ENCODE assay signal across 9 cellular contexts in genomic region chr16:29900888-29901606, GRCh38. TPM values are rescaled to one million over a fixed set of nuclear protein-coding genes. Genes with fewer than 3 reads are reported as not detected.
DNase-seq lines count a peak whose midpoint lies in the region; ATAC-seq, FAIRE-seq and TF ChIP-seq lines count a peak whose summit lies in the region.
"Had no signal": no experiment of that assay in that cellular context is flagged by ENCODE, and none has a peak within 500 bp of the region (broad histone marks: within the 10 kb centered on the region; RNA-seq: fewer than 3 reads in every experiment).

No MANE protein-coding gene starts in this region.

- WGBS in mesodermal cell (ENCODE audit: insufficient coverage in 2 of 2), 2 experiments: 62 to 65% methylated on average over 22 to 31 of the region's 31 CpGs

- no peak for TF ChIP-seq CTCF in brain microvascular endothelial cell (IDR thresholded peaks at IDR 0.05; ENCODE audit: low read depth, low read length, missing control alignments)

- H3K9me3 ChIP-seq in HUES6 (ENCODE audit: control insufficient read depth, insufficient read depth, low read depth, low read length): no peaks in the 10 kb centered on the region
- no peaks in the 10 kb centered on the region for H3K9me3 ChIP-seq in mesodermal cell (ENCODE audit: control insufficient read depth, low read length)

- H3K4me3 ChIP-seq in HUES6 (ENCODE audit: low read depth, low read length) (peak overlapping the region; percentile 88), brain microvascular endothelial cell (ENCODE audit: low read depth, low read length) (peak overlapping the region; percentile 64), mesodermal cell (ENCODE audit: extremely low read depth, insufficient read depth, low read length, poor library complexity, severe bottlenecking) (peak overlapping the region; percentile 58)

- no peak for ATAC-seq in HG02610 (IDR thresholded peaks at IDR 0.05; ENCODE audit: unreplicated experiment)
- ATAC-seq in GM21737 (IDR thresholded peaks at IDR 0.05; ENCODE audit: unreplicated experiment): no peak

- H3K4me1 ChIP-seq in HUES6 (ENCODE audit: control insufficient read depth, insufficient read depth, low read length) (peaks cover 15% of the 10 kb centered on the region), mesodermal cell (ENCODE audit: control insufficient read depth, insufficient read depth, low read length, poor library complexity, severe bottlenecking) (peaks cover 13% of the 10 kb centered on the region)

- FAIRE-seq in urothelium cell line (lab: Jason Lieb, UNC): no peak

- H3K27ac ChIP-seq in HUES6 (ENCODE audit: low read depth, low read length): no peak overlapping the region
- H3K27ac ChIP-seq in brain microvascular endothelial cell: peak overlapping the region; percentile 65
- H3K27ac ChIP-seq in mesodermal cell (ENCODE audit: low read depth, low read length, severe bottlenecking): peak overlapping the region; percentile 78

- H3K36me3 ChIP-seq in HUES6 (ENCODE audit: control insufficient read depth, insufficient read depth, low read length) (peaks cover 14% of the 10 kb centered on the region), brain microvascular endothelial cell (replicated peaks) (no peaks in the 10 kb centered on the region), mesodermal cell (ENCODE audit: control insufficient read depth, insufficient read depth, low read length) (peaks cover 17% of the 10 kb centered on the region)

- H3K27me3 ChIP-seq in HUES6 (ENCODE audit: control insufficient read depth, insufficient read depth, low read length): no peaks in the 10 kb centered on the region
- H3K27me3 ChIP-seq in brain microvascular endothelial cell (replicated peaks): peaks cover 3% of the 10 kb centered on the region

- DNase-seq in ACHN (peak; percentile 59), brain microvascular endothelial cell (no peak), urothelium cell line (ENCODE audit: low spot score) (no peak), NCI-H187 treated with DMSO at 0.1 percent for 48 hours (lab: John Stamatoyannopoulos, UW) (no peak)
- DNase-seq: stimulated activated CD4-positive, alpha-beta T cell treated with anti-CD3 and anti-CD28 coated beads, Interleukin-4, amount 100 ng/mL, for 24 hours had no signal

- in situ Hi-C loops in ACHN (cut with HindIII; ENCODE audit: low pct_ligation_motif_present, low pct_unique_long_range_greater_than_20kb, low sequenced_read_pairs): no loop called here
- in situ Hi-C loops in brain microvascular endothelial cell (cut with HindIII; ENCODE audit: low pct_ligation_motif_present, low sequenced_read_pairs): no loop called here

- H3K9ac ChIP-seq in HUES6 (ENCODE audit: low read length): peak overlapping the region; percentile 66

RNA-seq across cellular contexts. Expression of gene ASPHD1, which starts 0.8 kb away (rescaled TPM):
- 9.6 TPM for polyA plus RNA-seq in mesodermal cell (2013, experiment 1 of 2)
- polyA plus RNA-seq in mesodermal cell (2013, experiment 2 of 2): 8.8 TPM

RNA-seq across cellular contexts. Expression of gene SEZ6L2, which starts 1.7 kb away (rescaled TPM):
- polyA plus RNA-seq in mesodermal cell (2013, experiment 1 of 2): 58.1 TPM
- polyA plus RNA-seq in mesodermal cell (2013, experiment 2 of 2): 50.0 TPM

RNA-seq across cellular contexts. Expression of gene KCTD13, which starts 25.0 kb away (rescaled TPM):
- polyA plus RNA-seq in mesodermal cell (2013, experiment 1 of 2): 24.1 TPM
- polyA plus RNA-seq in mesodermal cell (2013, experiment 2 of 2): 17.5 TPM

RNA-seq across cellular contexts. Expression of gene CDIPT, which starts 38.0 kb away (rescaled TPM):
- polyA plus RNA-seq in mesodermal cell (2013, experiment 1 of 2): 74.8 TPM
- polyA plus RNA-seq in mesodermal cell (2013, experiment 2 of 2): 59.8 TPM
